Comparison of ENCODE assay signal across 8 cellular contexts in genomic region chr6:156866181-156866862, GRCh38.
DNase-seq lines count a peak whose midpoint lies in the region; ATAC-seq and TF ChIP-seq lines count a peak whose summit lies in the region.

No MANE protein-coding gene starts in this region.

- intact Hi-C loops in mucosa of descending colon (cut with DNase I, micrococcal nuclease), result no loop called here

- no peaks in the 10 kb centered on the region for H3K36me3 ChIP-seq in mucosa of descending colon (ENCODE audit: low read depth)

- peak; percentile 64 for ATAC-seq in mucosa of descending colon

- H3K4me1 ChIP-seq in mucosa of descending colon (ENCODE audit: low read depth), result peaks cover 5% of the 10 kb centered on the region

- no peak overlapping the region for H3K4me3 ChIP-seq in mucosa of descending colon

- DNase-seq in DMS 273 (lab: John Stamatoyannopoulos, UW; ENCODE audit: unreplicated experiment) (peak; percentile 20), DMS 273 treated with DMSO at 0.1 percent for 48 hours (lab: John Stamatoyannopoulos, UW) (no peak), HPDE6-E6E7 (ENCODE audit: extremely low spot score) (peak; percentile 65), astrocyte of the hippocampus (ENCODE audit: low read depth, low spot score) (peak; percentile 35), mucosa of descending colon (no peak), Kasumi-1 (lab: John Stamatoyannopoulos, UW) (no peak), iPS-NIHi11 (ENCODE audit: low spot score) (no peak), AG20443 (ENCODE audit: low spot score) (no peak)

- H3K9me3 ChIP-seq in mucosa of descending colon, result no peaks in the 10 kb centered on the region

- TF ChIP-seq CTCF in mucosa of descending colon (IDR thresholded peaks at IDR 0.05), result no peak

Comparison
In these comparisons a context has a peak if more than half of its experiments do, and no peak if none do; other contexts are left out.
1. DNase-seq: peak in DMS 273 (single experiment), HPDE6-E6E7 (single experiment) and astrocyte of the hippocampus (single experiment); none in DMS 273 treated with DMSO at 0.1 percent for 48 hours (single experiment), mucosa of descending colon (0 of 3), Kasumi-1 (0 of 2), iPS-NIHi11 (single experiment) and AG20443 (single experiment).